In the genomic region with DNA sequence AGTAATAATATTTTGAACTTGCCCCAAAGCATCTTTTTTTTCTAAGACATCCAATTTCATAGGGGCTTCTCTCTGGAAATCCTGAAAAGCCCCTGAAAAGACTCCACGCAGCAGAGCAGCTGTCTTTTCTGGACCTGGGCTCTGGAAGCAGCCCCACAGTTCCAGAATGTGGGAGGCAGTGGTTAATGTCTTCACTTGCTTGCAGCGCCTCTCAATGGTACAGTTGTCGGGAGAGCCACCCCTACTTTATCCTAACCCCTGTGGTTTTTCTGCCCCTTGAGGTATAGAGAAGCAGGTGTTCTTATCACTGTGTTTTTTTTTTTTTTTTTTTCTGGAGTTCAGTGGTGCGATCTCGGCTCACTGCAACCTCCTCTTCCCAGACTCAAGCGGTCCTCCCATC, we compare ENCODE assay signal across 15 cellular contexts.
"Had no signal": no experiment of that assay in that cellular context is flagged by ENCODE, and none has a peak within 500 bp of the region (broad histone marks: within the 10 kb centered on the region; RNA-seq: fewer than 3 reads in every experiment).

No MANE protein-coding gene starts in this region.

- H3K27me3 ChIP-seq: esophagus squamous epithelium, left lung, sigmoid colon had no signal

- H3K9me3 ChIP-seq: esophagus squamous epithelium, left lung, sigmoid colon had no signal

- H3K36me3 ChIP-seq: sigmoid colon, WERI-Rb-1 had no signal

- H3K4me1 ChIP-seq: left lung had no signal

- H3K9me3 Mint-ChIP-seq: activated CD4-positive, alpha-beta T cell treated with anti-CD3 and anti-CD28 coated beads, Interleukin-2, amount 10 ng/mL, durations not matched to agents 7 days and 5 days; memory B cell had no signal

- H3K27me3 Mint-ChIP-seq: activated CD4-positive, alpha-beta T cell treated with anti-CD3 and anti-CD28 coated beads, Interleukin-2, amount 10 ng/mL, durations not matched to agents 7 days and 5 days; activated naive CD8-positive, alpha-beta T cell had no signal

- ATAC-seq: left lung had no signal

- H3K4me3 ChIP-seq: esophagus squamous epithelium, left lung, sigmoid colon had no signal

- H3K27ac ChIP-seq: esophagus squamous epithelium, left lung, sigmoid colon, WERI-Rb-1 had no signal

- H3K27ac Mint-ChIP-seq: activated CD4-positive, alpha-beta T cell treated with anti-CD3 and anti-CD28 coated beads, Interleukin-2, amount 10 ng/mL, durations not matched to agents 7 days and 5 days; memory B cell had no signal

- DNase-seq: activated CD4-positive, alpha-beta T cell treated with anti-CD3 and anti-CD28 coated beads, Interleukin-2, amount 10 ng/mL, durations not matched to agents 7 days and 5 days; activated T-cell treated with anti-CD3 and anti-CD28 coated beads for 4 hours; amygdala; esophagus squamous epithelium; foreskin fibroblast; islet precursor cell; left lung; sigmoid colon; stimulated activated CD4-positive, alpha-beta T cell treated with anti-CD3 and anti-CD28 coated beads, Interleukin-2, amount 100 ng/mL, for 24 hours; stimulated activated naive CD4-positive, alpha-beta T cell; substantia nigra; trophoblast cell; WERI-Rb-1 had no signal

- H3K4me3 Mint-ChIP-seq: activated CD4-positive, alpha-beta T cell treated with anti-CD3 and anti-CD28 coated beads, Interleukin-2, amount 10 ng/mL, durations not matched to agents 7 days and 5 days; activated naive CD8-positive, alpha-beta T cell; memory B cell had no signal
